ENCODE assay signal across 8 cellular contexts in genomic region chr6:17705428-17705777, GRCh38. TPM values are rescaled to one million over a fixed set of nuclear protein-coding genes. Genes with fewer than 3 reads are reported as not detected.
DNase-seq lines count a peak whose midpoint lies in the region; ATAC-seq, FAIRE-seq and TF ChIP-seq lines count a peak whose summit lies in the region.

No MANE protein-coding gene starts in this region.

- H3K27me3 ChIP-seq in CD4-positive, alpha-beta T cell (ENCODE audit: control insufficient read depth, insufficient read depth, low read length) = no peaks in the 10 kb centered on the region
- no peaks in the 10 kb centered on the region for H3K27me3 ChIP-seq in GM12878 (replicated peaks in 1 of 2; ENCODE audit: control insufficient read depth in 2 of 2, insufficient read depth in 2 of 2, low read length in 1 of 2)

- peak overlapping the region; percentile 99 for H3K27ac ChIP-seq in CD4-positive, alpha-beta T cell (ENCODE audit: low read depth, low read length)
- H3K27ac ChIP-seq in GM12878 (ENCODE audit: control insufficient read depth, insufficient read depth) = peak overlapping the region; percentile 96

- TF ChIP-seq CTCF in CD4-positive, alpha-beta T cell (IDR thresholded peaks at IDR 0.05) = no peak
- TF ChIP-seq CTCF in GM12878 (IDR thresholded peaks at IDR 0.05 in 2 of 3, conservative IDR thresholded peaks at IDR 0.05 in 1 of 3; ENCODE audit: control insufficient read depth in 2 of 3, extremely low read depth in 1 of 3, insufficient read depth in 1 of 3, low read depth in 3 of 3, low read length in 3 of 3) = no peak; a peak in 1 of 6 replicates

- H3K9me3 ChIP-seq in CD4-positive, alpha-beta T cell (ENCODE audit: control insufficient read depth, low read length) = no peaks in the 10 kb centered on the region
- no peaks in the 10 kb centered on the region for H3K9me3 ChIP-seq in GM12878 (replicated peaks; ENCODE audit: control insufficient read depth, insufficient read depth, low read length)

- ATAC-seq in CD4-positive, alpha-beta T cell (ENCODE audit: poor library complexity) = no peak
- ATAC-seq in GM21360 (IDR thresholded peaks at IDR 0.05; ENCODE audit: unreplicated experiment) (peak; percentile 3), GM12878 (peak; percentile 16)
- peak; percentile 27 for ATAC-seq in stimulated activated effector memory CD8-positive, alpha-beta T cell treated with anti-CD3 and anti-CD28 coated beads, Interleukin-12 subunit alpha, Interleukin-12 subunit beta, amount 100 ng/mL, for 72 hours

- no peaks in the 10 kb centered on the region for H3K9me3 Mint-ChIP-seq in CD4-positive, alpha-beta T cell
- H3K9me3 Mint-ChIP-seq in stimulated activated effector memory CD8-positive, alpha-beta T cell treated with anti-CD3 and anti-CD28 coated beads, Interleukin-12 subunit alpha, Interleukin-12 subunit beta, amount 100 ng/mL, for 72 hours = no peaks in the 10 kb centered on the region

- no TSS peak for BruUV-seq in GM12878 (replicated peaks; lab: Mats Ljungman, UMichigan)

- H3K27me3 Mint-ChIP-seq in CD4-positive, alpha-beta T cell = no peaks in the 10 kb centered on the region

- peak overlapping the region; percentile 99 for H3K9ac ChIP-seq in GM12878 (ENCODE audit: control insufficient read depth, insufficient read depth, low read length)

- peak overlapping the region; percentile 95 for H3K4me3 Mint-ChIP-seq in CD4-positive, alpha-beta T cell
- peak overlapping the region; percentile 82 for H3K4me3 Mint-ChIP-seq in stimulated activated effector memory CD8-positive, alpha-beta T cell treated with anti-CD3 and anti-CD28 coated beads, Interleukin-12 subunit alpha, Interleukin-12 subunit beta, amount 100 ng/mL, for 72 hours

- SMC1A ChIA-PET in GM12878 (lab: Charles Lee; ENCODE audit: uncharacterized antibody, unreplicated experiment) = no interaction called here

- CTCF ChIA-PET in CD4-positive, alpha-beta T cell (lab: Charles Lee) = no interaction called here
- CTCF ChIA-PET in GM12878 (lab: Yijun Ruan, JAX) = interaction anchor here (1.0 kb wide), 2 partner anchors 9 to 47 kb away, joined by 3 to 6 read pairs; no protein-coding TSS in a partner anchor

- H3K27ac Mint-ChIP-seq in CD4-positive, alpha-beta T cell = peak overlapping the region; percentile 93
- peak overlapping the region; percentile 96 for H3K27ac Mint-ChIP-seq in stimulated activated effector memory CD8-positive, alpha-beta T cell treated with anti-CD3 and anti-CD28 coated beads, Interleukin-12 subunit alpha, Interleukin-12 subunit beta, amount 100 ng/mL, for 72 hours

- POLR2A ChIA-PET in CD4-positive, alpha-beta T cell (lab: Charles Lee) = interaction anchor here (1.4 to 2.8 kb wide), 6 partner anchors 11 to 944 kb away, joined by 4 to 94 read pairs (median 10); partner anchors contain the start of genes ATXN1, FAM8A1 and RNF144B
- POLR2A ChIA-PET in GM12878 (lab: Charles Lee) = interaction anchor here (0.7 to 1.5 kb wide), 2 partner anchors 11 to 550 kb away, joined by 3 read pairs; no protein-coding TSS in a partner anchor

- no peaks in the 10 kb centered on the region for H3K36me3 ChIP-seq in GM12878 (ENCODE audit: control insufficient read depth in 2 of 2, insufficient read depth in 2 of 2, low read length in 1 of 2)

- no peak for FAIRE-seq in GM12878 (lab: Jason Lieb, UNC)

- no peak for TF ChIP-seq POLR2A in GM12878 (IDR thresholded peaks at IDR 0.05; ENCODE audit: low read depth, low read length)

- H4K20me1 ChIP-seq in GM12878 (ENCODE audit: control insufficient read depth, insufficient read depth) = no peaks in the 10 kb centered on the region

- RAD21 ChIA-PET in GM12878 (lab: Charles Lee; ENCODE audit: unreplicated experiment) = interaction anchor here (0.6 to 2.1 kb wide), 3 partner anchors 9 to 105 kb away, joined by 3 to 7 read pairs (median 4); partner anchors contain the start of gene FAM8A1

- peaks cover 66% of the 10 kb centered on the region for H3K79me2 ChIP-seq in GM12878 (ENCODE audit: control insufficient read depth, insufficient read depth, low read length)

- H3K4me2 ChIP-seq in GM12878 (ENCODE audit: control insufficient read depth, insufficient read depth) = peak overlapping the region; percentile 66; the same call in 1 of the 2 replicates

- no peak for TF ChIP-seq RAD21 in GM12878 (IDR thresholded peaks at IDR 0.05; ENCODE audit: insufficient read depth, low read depth, low read length)

- in situ Hi-C loops in GM12878 (cut with MboI) = no loop called here

- TF ChIP-seq EP300 in GM12878 (IDR thresholded peaks at IDR 0.05; ENCODE audit: borderline replicate concordance in 1 of 2, control insufficient read depth in 1 of 2, low read depth in 2 of 2, low read length in 2 of 2) = no peak

- peak overlapping the region; percentile 95 for H3K4me3 ChIP-seq in GM12878

- H2AFZ ChIP-seq in GM12878 (ENCODE audit: control insufficient read depth, low read depth, low read length) = peak overlapping the region; percentile 56; the same call in 1 of the 2 replicates

- WGBS in GM12878 (ENCODE audit: insufficient coverage, insufficient replicate concordance, low lambda C conversion rate, missing lambda C conversion rate) = 1% methylated on average over 7 of the region's 10 CpGs

- H3K4me1 ChIP-seq in GM12878 (ENCODE audit: control insufficient read depth, insufficient read depth, low read length) = no peaks in the 10 kb centered on the region

- intact Hi-C loops in CD4-positive, alpha-beta T cell (cut with DNase I, micrococcal nuclease) = loop anchor here (5.0 to 10.0 kb wide), 6 partner anchors 38 to 1581 kb away; partner anchors contain the start of genes ATXN1 (in 2 of the 2) and MYLIP (in 1 of the 2)
- intact Hi-C loops in GM12878 (cut with micrococcal nuclease; ENCODE audit: unreplicated experiment) = loop anchor here (5.0 to 10.0 kb wide), 3 partner anchors 282 to 557 kb away; partner anchors contain the start of genes DEK, KDM1B, KIF13A and TPMT

- H3K4me1 Mint-ChIP-seq in CD4-positive, alpha-beta T cell (ENCODE audit: low read depth) = peaks cover 56% of the 10 kb centered on the region
- peaks cover 32% of the 10 kb centered on the region for H3K4me1 Mint-ChIP-seq in stimulated activated effector memory CD8-positive, alpha-beta T cell treated with anti-CD3 and anti-CD28 coated beads, Interleukin-12 subunit alpha, Interleukin-12 subunit beta, amount 100 ng/mL, for 72 hours

- H3K36me3 Mint-ChIP-seq in CD4-positive, alpha-beta T cell (ENCODE audit: low read depth) = peaks cover 13% of the 10 kb centered on the region
- peaks cover 85% of the 10 kb centered on the region for H3K36me3 Mint-ChIP-seq in stimulated activated effector memory CD8-positive, alpha-beta T cell treated with anti-CD3 and anti-CD28 coated beads, Interleukin-12 subunit alpha, Interleukin-12 subunit beta, amount 100 ng/mL, for 72 hours

- peak in 1 of 10 experiments; percentile 5 for DNase-seq in CD4-positive, alpha-beta T cell
- DNase-seq in NCI-H2029 treated with DMSO at 0.1 percent for 48 hours (lab: John Stamatoyannopoulos, UW) = peak; percentile 64
- DNase-seq in GM12878 (ENCODE audit: low read depth, low spot score) = no peak
- DNase-seq in iPS-NIHi11 (ENCODE audit: low spot score) = peak; percentile 56
- DNase-seq in stimulated activated effector memory CD8-positive, alpha-beta T cell treated with anti-CD3 and anti-CD28 coated beads, Interleukin-12 subunit alpha, Interleukin-12 subunit beta, amount 100 ng/mL, for 72 hours (ENCODE audit: low spot score in 2 of 2) = no peak
- DNase-seq in NCI-H1417 treated with DMSO at 0.1 percent for 48 hours (lab: John Stamatoyannopoulos, UW) = no peak
- DNase-seq in effector CD4-positive, alpha-beta T cell = no peak

TF ChIP-seq in GM12878, 131 proteins besides CTCF, POLR2A, EP300 and RAD21 (continues in another document):
- no peak for TF ChIP-seq ZBTB11 (CRISPR knock-in tag; IDR thresholded peaks at IDR 0.05)
- TF ChIP-seq EGR1 (IDR thresholded peaks at IDR 0.05; ENCODE audit: borderline replicate concordance in 1 of 2, low read depth in 2 of 2, low read length in 2 of 2) = peak in 1 of 2 experiments; percentile 57; a peak in 1 of 3 replicates

RNA-seq across cellular contexts. Expression of gene NUP153, which starts 1.3 kb away (rescaled TPM):
- total RNA-seq in CD4-positive, alpha-beta T cell = 10 to 100 TPM; 58.3 to 61.0 TPM
- 106 and 107 TPM in 2 replicates for total RNA-seq in GM12878 (2013; cell fraction: nucleolus; rRNA removed)
- 67.1 and 68.1 TPM in 2 replicates for total RNA-seq in GM12878 (2014; rRNA removed)
- total RNA-seq in GM12878 (2014; rRNA removed; fragmentation: Illumina TruSeq; extraction: Trizol) = 59.4 and 60.7 TPM in 2 replicates
- total RNA-seq in GM12878 (2021) = 71.6 and 74.4 TPM in 2 replicates
- polyA plus RNA-seq in GM12878 (2011; ENCODE audit: low read depth) = 17.3 TPM
- polyA plus RNA-seq in GM12878 (2011; rRNA removed) = 73.2 and 74.6 TPM in 2 replicates
- polyA plus RNA-seq in GM12878 (2011; cell fraction: cytosol; rRNA removed) = 52.3 and 54.1 TPM in 2 replicates
- polyA plus RNA-seq in GM12878 (2011; cell fraction: nucleus; rRNA removed) = 51.8 and 55.2 TPM in 2 replicates
- polyA plus RNA-seq in GM12878 (2012) = 21.0 and 29.8 TPM in 2 replicates
- 77.7 and 88.7 TPM in 2 replicates for polyA plus RNA-seq in GM12878 (2014; fragmentation: Illumina TruSeq; extraction: Trizol)
- polyA plus RNA-seq in GM12878 (2014; fragmentation: Nextera tagmentation; extraction: Ambion mirVana) = 10 to 100 TPM; 13.9 to 19.9 TPM
- 50.0 and 51.6 TPM in 2 replicates for polyA plus RNA-seq in GM12878 (2014; rRNA removed)
- 10 to 100 TPM; 34.2 to 40.0 TPM for polyA plus RNA-seq in GM12878 (2016; fragmentation: Nextera tagmentation; extraction: Ambion mirVana)
- 76.4 and 88.6 TPM in 2 replicates for polyA minus RNA-seq in GM12878 (2011; rRNA and poly(A)+ RNA removed)
- 29.5 and 40.3 TPM in 2 replicates for polyA minus RNA-seq in GM12878 (2011; cell fraction: cytosol; rRNA and poly(A)+ RNA removed)
- polyA minus RNA-seq in GM12878 (2011; cell fraction: nucleus; rRNA and poly(A)+ RNA removed) = 28.2 and 40.7 TPM in 2 replicates

Comparison
In these comparisons a context has a peak if more than half of its experiments do, and no peak if none do; other contexts are left out.
1. DNase-seq: peak in NCI-H2029 treated with DMSO at 0.1 percent for 48 hours (single experiment) and iPS-NIHi11 (single experiment); none in GM12878 (single experiment), stimulated activated effector memory CD8-positive, alpha-beta T cell treated with anti-CD3 and anti-CD28 coated beads, Interleukin-12 subunit alpha, Interleukin-12 subunit beta, amount 100 ng/mL, for 72 hours (0 of 2), NCI-H1417 treated with DMSO at 0.1 percent for 48 hours (single experiment) and effector CD4-positive, alpha-beta T cell (single experiment).